9 cellular contexts compared by ENCODE assay signal in the genomic region with DNA sequence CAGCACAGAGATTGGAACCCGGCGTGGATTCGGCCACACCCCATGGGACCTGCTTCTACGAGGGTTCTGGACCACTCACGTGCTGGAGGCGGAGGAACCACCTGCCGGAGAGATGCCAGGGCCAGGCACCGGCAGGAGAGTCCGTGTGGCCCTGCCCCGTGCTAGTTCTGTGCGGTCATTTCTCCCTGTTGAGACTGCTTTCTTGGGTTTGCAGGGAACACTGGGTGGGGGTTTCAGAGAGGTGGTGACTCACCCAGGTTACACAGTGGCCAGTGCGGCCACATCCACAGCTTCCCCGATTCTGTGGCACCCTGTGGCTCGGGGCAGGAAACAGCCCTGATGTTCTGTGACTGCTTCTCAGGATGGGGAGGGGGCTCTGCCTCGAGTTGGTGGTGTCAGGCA. TPM values are rescaled to one million over a fixed set of nuclear protein-coding genes. Genes with fewer than 3 reads are reported as not detected.
DNase-seq lines count a peak whose midpoint lies in the region; ATAC-seq and TF ChIP-seq lines count a peak whose summit lies in the region.
"Had no signal": no experiment of that assay in that cellular context is flagged by ENCODE, and none has a peak within 500 bp of the region (broad histone marks: within the 10 kb centered on the region; RNA-seq: fewer than 3 reads in every experiment).

No MANE protein-coding gene starts in this region.

- ATAC-seq in natural killer cell (peak; percentile 17 to 56 (median 19)), HG03135 (IDR thresholded peaks at IDR 0.05; ENCODE audit: unreplicated experiment) (no peak)
- ATAC-seq in CD8-positive, alpha-beta T cell = no peak

- H3K27ac Mint-ChIP-seq in CD14-positive monocyte = peak overlapping the region; percentile 95 to 99 (median 98)
- H3K27ac Mint-ChIP-seq in natural killer cell = peak overlapping the region; percentile 31 to 82
- H3K27ac Mint-ChIP-seq in CD8-positive, alpha-beta T cell = no peak overlapping the region
- H3K27ac Mint-ChIP-seq: activated naive CD8-positive, alpha-beta T cell had no signal

- in situ Hi-C loops in brain microvascular endothelial cell (cut with HindIII; ENCODE audit: low pct_ligation_motif_present, low sequenced_read_pairs) = no loop called here

- POLR2A ChIA-PET in CD8-positive, alpha-beta T cell (lab: Charles Lee) = interaction anchor here (0.7 to 1.2 kb wide), 3 partner anchors 13 to 20 kb away, joined by 3 read pairs; no protein-coding TSS in a partner anchor

- H3K4me3 Mint-ChIP-seq in CD14-positive monocyte (peak overlapping the region; percentile 67 to 69), natural killer cell (no peak overlapping the region)
- H3K4me3 Mint-ChIP-seq in CD8-positive, alpha-beta T cell = no peak overlapping the region
- H3K4me3 Mint-ChIP-seq: activated naive CD8-positive, alpha-beta T cell had no signal

- H3K9me3 Mint-ChIP-seq in CD14-positive monocyte (peaks cover 4 to 15% (median 11%) of the 10 kb centered on the region in 7 donors), natural killer cell (peaks cover 5 to 6% of the 10 kb centered on the region in 2 donors)
- peaks cover 5% of the 10 kb centered on the region for H3K9me3 Mint-ChIP-seq in CD8-positive, alpha-beta T cell

- H3K4me1 ChIP-seq in CD8-positive, alpha-beta T cell (ENCODE audit: insufficient read depth, low read length) = peaks cover 32% of the 10 kb centered on the region

- H3K4me1 Mint-ChIP-seq in CD14-positive monocyte = peaks cover 36% of the 10 kb centered on the region
- H3K4me1 Mint-ChIP-seq in natural killer cell = peaks cover 12 to 34% of the 10 kb centered on the region in 2 donors
- peaks cover 22% of the 10 kb centered on the region for H3K4me1 Mint-ChIP-seq in CD8-positive, alpha-beta T cell (ENCODE audit: low read depth)

- H3K27me3 Mint-ChIP-seq in CD14-positive monocyte (ENCODE audit: low read depth in 3 of 3) (peaks cover 17 to 36% (median 25%) of the 10 kb centered on the region in 3 donors), natural killer cell (ENCODE audit: low read depth in 2 of 2) (peaks cover 6 to 15% of the 10 kb centered on the region in 2 donors)
- peaks cover 13% of the 10 kb centered on the region for H3K27me3 Mint-ChIP-seq in CD8-positive, alpha-beta T cell (ENCODE audit: low read depth)
- H3K27me3 Mint-ChIP-seq: activated naive CD8-positive, alpha-beta T cell had no signal

- intact Hi-C loops in CD14-positive monocyte (cut with micrococcal nuclease) (loop anchor here (2.0 to 5.0 kb wide), 3 partner anchors 36 to 104 kb away; a partner anchor contains a TSS), natural killer cell (cut with micrococcal nuclease) (loop anchor here (5.0 kb wide), 2 partner anchors 36 to 59 kb away; a partner anchor contains a TSS)
- intact Hi-C loops in CD8-positive, alpha-beta T cell (cut with DNase I, micrococcal nuclease) = loop anchor here in 1 of 2 experiments (5.0 kb wide), 1 partner anchor 159 kb away; no protein-coding TSS in a partner anchor

- TF ChIP-seq CTCF in CD14-positive monocyte (IDR thresholded peaks at IDR 0.05) (no peak), brain microvascular endothelial cell (IDR thresholded peaks at IDR 0.05; ENCODE audit: low read depth, low read length, missing control alignments) (no peak), natural killer cell (IDR thresholded peaks at IDR 0.05) (no peak)
- TF ChIP-seq CTCF in CD8-positive, alpha-beta T cell (IDR thresholded peaks at IDR 0.05) = no peak

- no peaks in the 10 kb centered on the region for H3K36me3 ChIP-seq in brain microvascular endothelial cell (replicated peaks)
- no peaks in the 10 kb centered on the region for H3K36me3 ChIP-seq in CD8-positive, alpha-beta T cell (ENCODE audit: insufficient read depth, low read length)

- H3K36me3 Mint-ChIP-seq in CD14-positive monocyte (peaks cover 5 to 9% of the 10 kb centered on the region in 2 donors), natural killer cell (peaks cover 7% of the 10 kb centered on the region)
- H3K36me3 Mint-ChIP-seq in CD8-positive, alpha-beta T cell = peaks cover 2% of the 10 kb centered on the region

- no peaks in the 10 kb centered on the region for H3K27me3 ChIP-seq in brain microvascular endothelial cell (replicated peaks)
- peaks cover 9% of the 10 kb centered on the region for H3K27me3 ChIP-seq in CD8-positive, alpha-beta T cell (ENCODE audit: insufficient read depth, low read length)

- no peak overlapping the region for H3K4me3 ChIP-seq in brain microvascular endothelial cell (ENCODE audit: low read depth, low read length)
- no peak overlapping the region for H3K4me3 ChIP-seq in CD8-positive, alpha-beta T cell (ENCODE audit: low read depth, low read length)

- CTCF ChIA-PET in CD8-positive, alpha-beta T cell (lab: Charles Lee) = interaction anchor here (1.3 to 2.1 kb wide), 3 partner anchors 45 to 400 kb away, joined by 3 to 8 read pairs (median 6); no protein-coding TSS in a partner anchor

- DNase-seq in CD14-positive monocyte (ENCODE audit: low spot score) = peak; percentile 89
- peak; percentile 34 for DNase-seq in LHCN-M2 (ENCODE audit: low read depth)
- peak; percentile 61 for DNase-seq in brain microvascular endothelial cell
- peak; percentile 51 for DNase-seq in natural killer cell
- DNase-seq in HUDEP-2 (lab: John Stamatoyannopoulos, UW; ENCODE audit: unreplicated experiment in 76 of 76) = no peak
- no peak for DNase-seq in DMS79 (lab: John Stamatoyannopoulos, UW)
- DNase-seq in CD8-positive, alpha-beta T cell = no peak

- peak overlapping the region; percentile 26 for H3K27ac ChIP-seq in brain microvascular endothelial cell
- H3K27ac ChIP-seq in CD8-positive, alpha-beta T cell (ENCODE audit: low read depth, low read length) = no peak overlapping the region

- peaks cover 5% of the 10 kb centered on the region for H3K9me3 ChIP-seq in CD8-positive, alpha-beta T cell (ENCODE audit: low read length)

RNA-seq across cellular contexts. Expression of a gene that starts 3.6 kb away (rescaled TPM):
- polyA plus RNA-seq in CD14-positive monocyte = 1 to 10 TPM; 2.6 to 4.7 TPM
- 12.5 and 12.6 TPM in 2 replicates for total RNA-seq in LHCN-M2 (2014; rRNA removed)
- 52.5 TPM for polyA plus RNA-seq in LHCN-M2 (2012)
- 1 to 10 TPM in 2 of 3 donors, under 1 TPM in 1; 0.79 to 3.2 (median 2.2) TPM for total RNA-seq in natural killer cell
- total RNA-seq in CD8-positive, alpha-beta T cell = 1 to 10 TPM in 1 of 2 experiments, under 1 TPM in 1; 0.61 to 1.6 TPM

RNA-seq across cellular contexts. Expression of a gene that starts 47.3 kb away (rescaled TPM):
- polyA plus RNA-seq in CD14-positive monocyte = 1 to 10 TPM; 3.2 to 4.7 TPM
- total RNA-seq in LHCN-M2 (2014; rRNA removed) (0.45 and 2.5 TPM in 2 replicates), natural killer cell (10 to 100 TPM in 1 of 3 donors, 1 to 10 TPM in 2; 2.6 to 27.9 (median 6.3) TPM)
- polyA plus RNA-seq in LHCN-M2 (2012) = 1.4 TPM
- 1 to 10 TPM; 2.5 to 3.6 TPM for total RNA-seq in CD8-positive, alpha-beta T cell

RNA-seq across cellular contexts. Expression of a gene that starts 59.3 kb away (rescaled TPM):
- polyA plus RNA-seq in CD14-positive monocyte = 10 to 100 TPM; 42.1 to 44.9 TPM
- total RNA-seq in LHCN-M2 (2014; rRNA removed) = 120 and 140 TPM in 2 replicates
- polyA plus RNA-seq in LHCN-M2 (2012) = 97.4 TPM
- total RNA-seq in natural killer cell = 100 to 1,000 TPM; 219 to 244 (median 237) TPM
- 100 to 1,000 TPM; 276 to 290 TPM for total RNA-seq in CD8-positive, alpha-beta T cell

Comparison
In these comparisons a context has a peak if more than half of its experiments do, and no peak if none do; other contexts are left out.
1. DNase-seq: peak in CD14-positive monocyte (single experiment), LHCN-M2 (single experiment), brain microvascular endothelial cell (single experiment) and natural killer cell (single experiment); none in HUDEP-2 (0 of 76), DMS79 (single experiment) and CD8-positive, alpha-beta T cell (0 of 7).
2. H3K4me3 Mint-ChIP-seq: peak in CD14-positive monocyte (2 of 2); none in natural killer cell (single experiment) and CD8-positive, alpha-beta T cell (single experiment).
3. ATAC-seq: peak in natural killer cell (3 of 3); none in CD8-positive, alpha-beta T cell (single experiment) and HG03135 (single experiment).